Comparison of ENCODE assay signal across 6 cellular contexts in genomic region chr20:1855690-1856089, GRCh38.
"Had no signal": no experiment of that assay in that cellular context is flagged by ENCODE, and none has a peak within 500 bp of the region (broad histone marks: within the 10 kb centered on the region; RNA-seq: fewer than 3 reads in every experiment).

No MANE protein-coding gene starts in this region.

- H3K27ac Mint-ChIP-seq: H9, IgD-negative memory B cell had no signal

- H3K4me2 ChIP-seq: GM23338 had no signal

- H2AFZ ChIP-seq: GM23338 had no signal

- H3K4me3 Mint-ChIP-seq: GM23338, H9, IgD-negative memory B cell had no signal

- H3K27ac ChIP-seq: HL-60 had no signal

- ATAC-seq: GM23338 had no signal

- DNase-seq: H9, HCEC 1CT, KBM-7 had no signal

- H3K9me3 Mint-ChIP-seq: GM23338, H9, IgD-negative memory B cell had no signal

- H3K36me3 Mint-ChIP-seq: IgD-negative memory B cell had no signal

- H3K4me3 ChIP-seq: GM23338 had no signal
